Comparison of ENCODE assay signal across 1 cellular context in the genomic region with DNA sequence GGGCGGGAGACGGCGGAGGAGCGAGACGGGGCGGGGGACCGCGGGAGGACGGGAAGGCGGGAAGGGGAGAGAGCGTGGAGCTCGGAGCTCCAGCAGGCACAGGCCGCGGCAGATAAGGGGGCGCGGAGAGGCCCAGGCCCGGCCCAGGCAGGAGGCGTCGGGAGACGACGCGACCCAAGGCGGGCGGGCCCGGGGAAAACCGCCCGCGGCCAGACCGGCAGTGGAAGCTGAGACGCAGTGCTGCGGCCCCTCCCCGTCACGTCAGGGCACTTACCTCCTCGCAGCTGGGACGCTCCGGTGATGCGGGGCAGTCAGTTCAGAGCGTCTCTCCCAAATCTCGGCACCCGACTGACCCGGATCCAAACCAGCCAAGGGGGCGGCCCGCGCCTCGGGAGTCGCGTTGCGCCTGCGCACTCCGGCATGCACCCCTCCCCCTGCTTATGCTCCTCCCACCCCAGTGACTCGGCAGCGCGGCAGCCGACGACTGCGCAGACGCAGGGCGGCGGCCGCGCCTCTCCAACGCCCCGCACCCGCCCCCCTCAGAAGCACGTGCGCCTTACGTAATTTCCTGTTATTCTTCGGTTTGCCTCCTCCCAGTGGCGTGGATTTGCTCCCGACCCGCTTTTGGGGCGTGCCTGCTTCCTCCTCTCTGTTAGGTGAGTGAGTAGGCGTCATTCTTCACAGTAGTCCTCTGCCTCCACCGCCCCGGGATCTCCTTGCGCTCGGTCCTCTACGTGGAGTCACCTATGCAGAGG.
A peak's percentile ranks its signal among the peaks of the same experiment; 100 is the strongest.
TF ChIP-seq lines count a peak whose summit lies in the region.

Gene OSER1, minus strand, starts transcription at position 350 of the 755 bp plus-strand sequence. CDS start 3,814 bp downstream, outside the sequence.

TF ChIP-seq in K562, 482 proteins besides CTCF, POLR2A, EP300 and RAD21 (continued from another document and continues in another):
- TF ChIP-seq ZHX1 (conservative IDR thresholded peaks at IDR 0.05; ENCODE audit: low read length) (no peak), CBX2 (IDR thresholded peaks at IDR 0.05; ENCODE audit: insufficient read depth, low read length, poor library complexity, severe bottlenecking) (no peak), PHF8 (IDR thresholded peaks at IDR 0.05; ENCODE audit: borderline replicate concordance, low read length) (peak; percentile 83; the same call in 1 of the 2 replicates), KHSRP (IDR thresholded peaks at IDR 0.05) (no peak), NR1H2 (CRISPR knock-in tag; IDR thresholded peaks at IDR 0.05) (no peak), SIX5 (IDR thresholded peaks at IDR 0.05; ENCODE audit: borderline replicate concordance in 1 of 2, insufficient read depth in 1 of 2, low read depth in 1 of 2, low read length in 2 of 2) (no peak), CBFA2T3 (IDR thresholded peaks at IDR 0.05) (peak; percentile 36), ETV6 (IDR thresholded peaks at IDR 0.05; ENCODE audit: borderline replicate concordance in 1 of 2, low read depth in 2 of 2, low read length in 1 of 2) (no peak), ETV6 (CRISPR knock-in tag; IDR thresholded peaks at IDR 0.05; ENCODE audit: borderline replicate concordance) (no peak), POLR3G (IDR thresholded peaks at IDR 0.05; ENCODE audit: extremely low read depth, insufficient read length, insufficient replicate concordance) (no peak), MGA (IDR thresholded peaks at IDR 0.05) (peak; percentile 84), STAT5A (IDR thresholded peaks at IDR 0.05; ENCODE audit: borderline replicate concordance, low read length) (no peak), ZFPM2 (CRISPR knock-in tag; IDR thresholded peaks at IDR 0.05) (no peak), BHLHE40 (IDR thresholded peaks at IDR 0.05; ENCODE audit: low read length) (peak; percentile 99), KAT2B (IDR thresholded peaks at IDR 0.05; ENCODE audit: low read depth, low read length) (no peak), HOXB6 (CRISPR knock-in tag; IDR thresholded peaks at IDR 0.05; ENCODE audit: borderline replicate concordance) (no peak), ZNF75A (CRISPR knock-in tag; IDR thresholded peaks at IDR 0.05) (no peak), KLF13 (tag; IDR thresholded peaks at IDR 0.05; ENCODE audit: borderline replicate concordance, low read depth) (peak; percentile 78; the same call in 1 of the 2 replicates), ARID1B (IDR thresholded peaks at IDR 0.05) (no peak), ZBTB40 (IDR thresholded peaks at IDR 0.05) (peak; percentile 82), ZBTB40 (CRISPR knock-in tag; IDR thresholded peaks at IDR 0.05) (no peak), TEAD1 (CRISPR knock-in tag; IDR thresholded peaks at IDR 0.05) (peak in 1 of 2 experiments; percentile 42; a peak in 1 of 4 replicates), MEIS2 (IDR thresholded peaks at IDR 0.05; ENCODE audit: partially characterized antibody) (peak; percentile 87), ZNF77 (CRISPR knock-in tag; IDR thresholded peaks at IDR 0.05) (no peak), ZFP30 (CRISPR knock-in tag; IDR thresholded peaks at IDR 0.05; ENCODE audit: borderline replicate concordance) (no peak), PCBP1 (IDR thresholded peaks at IDR 0.05; ENCODE audit: low read depth, low read length, poor library complexity, severe bottlenecking) (peak; percentile 27), PPARD (CRISPR knock-in tag; IDR thresholded peaks at IDR 0.05) (no peak)
- TF ChIP-seq, protein P1, sequence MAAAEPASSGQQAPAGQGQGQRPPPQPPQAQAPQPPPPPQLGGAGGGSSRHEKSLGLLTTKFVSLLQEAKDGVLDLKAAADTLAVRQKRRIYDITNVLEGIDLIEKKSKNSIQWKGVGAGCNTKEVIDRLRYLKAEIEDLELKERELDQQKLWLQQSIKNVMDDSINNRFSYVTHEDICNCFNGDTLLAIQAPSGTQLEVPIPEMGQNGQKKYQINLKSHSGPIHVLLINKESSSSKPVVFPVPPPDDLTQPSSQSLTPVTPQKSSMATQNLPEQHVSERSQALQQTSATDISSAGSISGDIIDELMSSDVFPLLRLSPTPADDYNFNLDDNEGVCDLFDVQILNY (CRISPR knock-in tag; IDR thresholded peaks at IDR 0.05), result no peak
